In genomic region chr14:33733721-33734120, GRCh38 we compare ENCODE assay signal across 21 cellular contexts.
DNase-seq lines count a peak whose midpoint lies in the region; ATAC-seq, FAIRE-seq and TF ChIP-seq lines count a peak whose summit lies in the region.
"Had no signal": no experiment of that assay in that cellular context is flagged by ENCODE, and none has a peak within 500 bp of the region (broad histone marks: within the 10 kb centered on the region; RNA-seq: fewer than 3 reads in every experiment).

No MANE protein-coding gene starts in this region.

- H3K9me3 Mint-ChIP-seq in activated T-cell treated with anti-CD3 and anti-CD28 coated beads, Interleukin-2, amount 50 U/mL, for 24 hours: no peaks in the 10 kb centered on the region
- no peaks in the 10 kb centered on the region for H3K9me3 Mint-ChIP-seq in activated T-helper 17 cell treated with anti-CD3 and anti-CD28 coated beads, Interleukin-2, amount 50 U/mL, for 72 hours
- H3K9me3 Mint-ChIP-seq: CD8-positive, alpha-beta T cell had no signal

- no peaks in the 10 kb centered on the region for H3K9me3 ChIP-seq in BLaER1
- no peaks in the 10 kb centered on the region for H3K9me3 ChIP-seq in endothelial cell of umbilical vein (replicated peaks; ENCODE audit: control insufficient read depth, insufficient read depth, low read length)
- H3K9me3 ChIP-seq in gastrocnemius medialis: no peaks in the 10 kb centered on the region
- H3K9me3 ChIP-seq: A549, Caco-2 had no signal

- POLR2A ChIA-PET in endothelial cell of umbilical vein (lab: Charles Lee): interaction anchor here (0.6 kb wide), 1 partner anchor 623 kb away, joined by 3 read pairs; no protein-coding TSS in a partner anchor

- H3K4me1 Mint-ChIP-seq in activated T-cell treated with anti-CD3 and anti-CD28 coated beads, Interleukin-2, amount 50 U/mL, for 24 hours (ENCODE audit: low read depth): peaks cover 31% of the 10 kb centered on the region
- peaks cover 9% of the 10 kb centered on the region for H3K4me1 Mint-ChIP-seq in activated T-helper 17 cell treated with anti-CD3 and anti-CD28 coated beads, Interleukin-2, amount 50 U/mL, for 72 hours
- H3K4me1 Mint-ChIP-seq: CD4-positive, CD25-positive, alpha-beta regulatory T cell had no signal

- H3K36me3 Mint-ChIP-seq in activated T-cell treated with anti-CD3 and anti-CD28 coated beads, Interleukin-2, amount 50 U/mL, for 24 hours (ENCODE audit: low read depth): no peaks in the 10 kb centered on the region
- no peaks in the 10 kb centered on the region for H3K36me3 Mint-ChIP-seq in activated T-helper 17 cell treated with anti-CD3 and anti-CD28 coated beads, Interleukin-2, amount 50 U/mL, for 72 hours (ENCODE audit: low read depth)
- H3K36me3 Mint-ChIP-seq: CD4-positive, CD25-positive, alpha-beta regulatory T cell; CD8-positive, alpha-beta T cell had no signal

- BruUV-seq in endothelial cell of umbilical vein (replicated peaks; lab: Mats Ljungman, UMichigan): no TSS peak

- H3K4me2 ChIP-seq in BLaER1 (peak overlapping the region; percentile 14; the same call in 1 of the 2 replicates), endothelial cell of umbilical vein (ENCODE audit: insufficient read depth, low read length) (no peak overlapping the region)
- H3K4me2 ChIP-seq: A549 had no signal

- no peak overlapping the region for H3K27ac ChIP-seq in BLaER1
- no peak overlapping the region for H3K27ac ChIP-seq in endothelial cell of umbilical vein (ENCODE audit: insufficient read depth, low read depth, low read length)
- H3K27ac ChIP-seq in gastrocnemius medialis: no peak overlapping the region
- H3K27ac ChIP-seq: A549, C4-2B, GM23248 had no signal

- H4K20me1 ChIP-seq in BLaER1 (no peaks in the 10 kb centered on the region), endothelial cell of umbilical vein (replicated peaks; ENCODE audit: control insufficient read depth, extremely low read depth, insufficient read depth, low read length) (no peaks in the 10 kb centered on the region)

- no peaks in the 10 kb centered on the region for H3K36me3 ChIP-seq in BLaER1
- no peaks in the 10 kb centered on the region for H3K36me3 ChIP-seq in endothelial cell of umbilical vein (ENCODE audit: control insufficient read depth in 2 of 2, extremely low read depth in 1 of 2, insufficient read depth in 2 of 2, low read length in 2 of 2)
- no peaks in the 10 kb centered on the region for H3K36me3 ChIP-seq in gastrocnemius medialis

- peak; percentile 67 for ATAC-seq in activated T-helper 17 cell treated with anti-CD3 and anti-CD28 coated beads, Interleukin-2, amount 50 U/mL, for 72 hours (replicated peaks)
- ATAC-seq in HG03039 (IDR thresholded peaks at IDR 0.05; ENCODE audit: unreplicated experiment): no peak
- ATAC-seq in gastrocnemius medialis: no peak
- ATAC-seq: A549; CD8-positive, alpha-beta T cell had no signal

- H2AFZ ChIP-seq in endothelial cell of umbilical vein (ENCODE audit: low read depth, low read length): no peak overlapping the region
- H2AFZ ChIP-seq: GM23248 had no signal

- H3K4me3 ChIP-seq in BLaER1: no peak overlapping the region
- no peak overlapping the region for H3K4me3 ChIP-seq in endothelial cell of umbilical vein (replicated peaks in 1 of 3; ENCODE audit: insufficient read depth in 1 of 3, low read depth in 1 of 3, low read length in 3 of 3)
- H3K4me3 ChIP-seq in gastrocnemius medialis: no peak overlapping the region
- H3K4me3 ChIP-seq: A549, GM23248 had no signal

- TF ChIP-seq POLR2A in endothelial cell of umbilical vein (IDR thresholded peaks at IDR 0.05; ENCODE audit: low read depth, low read length): no peak
- no peak for TF ChIP-seq POLR2A in gastrocnemius medialis (IDR thresholded peaks at IDR 0.05)

- H3K4me1 ChIP-seq in BLaER1 (peaks cover 13% of the 10 kb centered on the region), endothelial cell of umbilical vein (ENCODE audit: control insufficient read depth, extremely low read depth, insufficient read depth, low read length) (peaks cover 6% of the 10 kb centered on the region), gastrocnemius medialis (no peaks in the 10 kb centered on the region)
- H3K4me1 ChIP-seq: A549, Caco-2 had no signal

- no peaks in the 10 kb centered on the region for H3K79me2 ChIP-seq in endothelial cell of umbilical vein (ENCODE audit: control insufficient read depth, insufficient read depth, low read length)

- no peak for FAIRE-seq in endothelial cell of umbilical vein (lab: Jason Lieb, UNC)
- FAIRE-seq: A549, G401.6, GM12892, H1 had no signal

- TF ChIP-seq CTCF in endothelial cell of umbilical vein (IDR thresholded peaks at IDR 0.05; ENCODE audit: extremely low read depth in 1 of 2, insufficient read depth in 1 of 2, low read depth in 1 of 2, low read length in 2 of 2): no peak
- no peak for TF ChIP-seq CTCF in gastrocnemius medialis (IDR thresholded peaks at IDR 0.05 in 4 of 5, conservative IDR thresholded peaks at IDR 0.05 in 1 of 5)

- dilution Hi-C loops in endothelial cell of umbilical vein (cut with MboI; ENCODE audit: extremely low pct_ligation_motif_present, low sequenced_read_pairs): no loop called here

- CTCF ChIA-PET in endothelial cell of umbilical vein (lab: Charles Lee): interaction anchor here (0.6 to 2.6 kb wide), 6 partner anchors 9 to 718 kb away, joined by 3 to 8 read pairs (median 4); no protein-coding TSS in a partner anchor

- no peak overlapping the region for H3K4me3 Mint-ChIP-seq in activated T-cell treated with anti-CD3 and anti-CD28 coated beads, Interleukin-2, amount 50 U/mL, for 24 hours
- peak overlapping the region; percentile 1 for H3K4me3 Mint-ChIP-seq in activated T-helper 17 cell treated with anti-CD3 and anti-CD28 coated beads, Interleukin-2, amount 50 U/mL, for 72 hours
- H3K4me3 Mint-ChIP-seq: CD4-positive, CD25-positive, alpha-beta regulatory T cell; CD8-positive, alpha-beta T cell had no signal

- H3K27me3 Mint-ChIP-seq in activated T-cell treated with anti-CD3 and anti-CD28 coated beads, Interleukin-2, amount 50 U/mL, for 24 hours: peaks cover 4% of the 10 kb centered on the region
- H3K27me3 Mint-ChIP-seq in activated T-helper 17 cell treated with anti-CD3 and anti-CD28 coated beads, Interleukin-2, amount 50 U/mL, for 72 hours: peaks cover 6% of the 10 kb centered on the region

- H3K27me3 ChIP-seq in BLaER1 (no peaks in the 10 kb centered on the region), endothelial cell of umbilical vein (ENCODE audit: control insufficient read depth in 2 of 2, insufficient read depth in 2 of 2, low read length in 2 of 2) (no peaks in the 10 kb centered on the region), gastrocnemius medialis (no peaks in the 10 kb centered on the region)

- DNase-seq in activated T-cell treated with anti-CD3 and anti-CD28 coated beads, Interleukin-2, amount 50 U/mL, for 24 hours: no peak
- DNase-seq in activated T-cell treated with anti-CD3 and anti-CD28 coated beads, Interleukin-2, amount 50 U/mL, for 48 hours: no peak
- DNase-seq in endothelial cell of umbilical vein (ENCODE audit: low read depth, low spot score): peak; percentile 11
- DNase-seq in gastrocnemius medialis: no peak
- DNase-seq: 8988T; Caco-2; CD4-positive, CD25-positive, alpha-beta regulatory T cell; CD8-positive, alpha-beta T cell; DMS153; DND-41; GM23248; H7; HCEC 1CT had no signal

- peak overlapping the region; percentile 91 for H3K27ac Mint-ChIP-seq in activated T-cell treated with anti-CD3 and anti-CD28 coated beads, Interleukin-2, amount 50 U/mL, for 24 hours
- H3K27ac Mint-ChIP-seq in activated T-helper 17 cell treated with anti-CD3 and anti-CD28 coated beads, Interleukin-2, amount 50 U/mL, for 72 hours: peak overlapping the region; percentile 73
- H3K27ac Mint-ChIP-seq: CD4-positive, CD25-positive, alpha-beta regulatory T cell; CD8-positive, alpha-beta T cell had no signal

- in situ Hi-C loops in gastrocnemius medialis (cut with MboI; ENCODE audit: low sequenced_read_pairs in 4 of 4): no loop called here

- intact Hi-C loops in endothelial cell of umbilical vein (cut with micrococcal nuclease) (no loop called here), gastrocnemius medialis (cut with DNase I; ENCODE audit: low total_unique reads) (no loop called here)

- no peaks in the 10 kb centered on the region for H3K9me1 ChIP-seq in endothelial cell of umbilical vein (replicated peaks; ENCODE audit: control insufficient read depth, extremely low read depth, insufficient read depth, low read length)

- H3K9ac ChIP-seq in BLaER1 (no peak overlapping the region), endothelial cell of umbilical vein (replicated peaks; ENCODE audit: extremely low read depth, insufficient read depth, low read length) (no peak overlapping the region)
- H3K9ac ChIP-seq: GM23248 had no signal

TF ChIP-seq in endothelial cell of umbilical vein, 7 proteins besides CTCF, POLR2A, EP300 and RAD21:
- TF ChIP-seq FOS (IDR thresholded peaks at IDR 0.05; ENCODE audit: borderline replicate concordance, insufficient read depth, low read length): no peak
- TF ChIP-seq MYC (IDR thresholded peaks at IDR 0.05; ENCODE audit: low read depth, low read length): no peak
- no peak for TF ChIP-seq GATA2 (IDR thresholded peaks at IDR 0.05; ENCODE audit: insufficient read depth, insufficient read length, low read depth, low read length)
- no peak for TF ChIP-seq EZH2 (IDR thresholded peaks at IDR 0.05; ENCODE audit: borderline replicate concordance, low read depth, low read length, severe bottlenecking)
- TF ChIP-seq POLR2AphosphoS5 (IDR thresholded peaks at IDR 0.05; ENCODE audit: insufficient read depth, low read depth, low read length): no peak
- TF ChIP-seq, protein P1, sequence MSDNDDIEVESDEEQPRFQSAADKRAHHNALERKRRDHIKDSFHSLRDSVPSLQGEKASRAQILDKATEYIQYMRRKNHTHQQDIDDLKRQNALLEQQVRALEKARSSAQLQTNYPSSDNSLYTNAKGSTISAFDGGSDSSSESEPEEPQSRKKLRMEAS (IDR thresholded peaks at IDR 0.05; ENCODE audit: insufficient read depth, insufficient read length): no peak
